In genomic region chr6:30100585-30101422, GRCh38 we compare ENCODE assay signal across 8 cellular contexts. TPM values are rescaled to one million over a fixed set of nuclear protein-coding genes. Genes with fewer than 3 reads are reported as not detected.
DNase-seq lines count a peak whose midpoint lies in the region; ATAC-seq, FAIRE-seq and TF ChIP-seq lines count a peak whose summit lies in the region.
"Had no signal": no experiment of that assay in that cellular context is flagged by ENCODE, and none has a peak within 500 bp of the region (broad histone marks: within the 10 kb centered on the region; RNA-seq: fewer than 3 reads in every experiment).

No MANE protein-coding gene starts in this region.

- H4K20me1 ChIP-seq in GM23338 (replicated peaks; ENCODE audit: insufficient read depth) = no peaks in the 10 kb centered on the region
- H4K20me1 ChIP-seq in H1 (replicated peaks in 1 of 2; ENCODE audit: control insufficient read depth in 1 of 2, insufficient read depth in 2 of 2, low read length in 2 of 2) = no peaks in the 10 kb centered on the region

- H4K91ac ChIP-seq in H1 (replicated peaks; ENCODE audit: insufficient read length, low read length) = no peak overlapping the region

- no peaks in the 10 kb centered on the region for H3K9me2 ChIP-seq in GM23338 (ENCODE audit: insufficient read depth)

- peak overlapping the region; percentile 99 for H2AFZ ChIP-seq in GM23338
- peak overlapping the region; percentile 55; the same call in 1 of the 2 replicates for H2AFZ ChIP-seq in H1 (ENCODE audit: low read length)

- H2BK120ac ChIP-seq in H1 (replicated peaks; ENCODE audit: low read depth, low read length) = no peak overlapping the region

- H3K23ac ChIP-seq in H1 (ENCODE audit: insufficient read length) = no peak overlapping the region

- WGBS in H1 (ENCODE audit: extremely low coverage in 1 of 2, insufficient coverage in 1 of 2, insufficient read length in 1 of 2, insufficient replicate concordance in 2 of 2, low coverage in 1 of 2, low lambda C conversion rate in 2 of 2, missing lambda C conversion rate in 1 of 2), 2 experiments = 4% methylated on average over 42 of the region's 46 CpGs; no CpG with 5 or more reads in 1 of the 2 experiments

- no peak overlapping the region for H3K4ac ChIP-seq in H1 (replicated peaks; ENCODE audit: insufficient read length, low read depth, low read length)

- no peak overlapping the region for H4K5ac ChIP-seq in H1 (ENCODE audit: insufficient read length, low read depth, low read length)

- POLR2A ChIA-PET in H1 (lab: Charles Lee; ENCODE audit: partially characterized antibody) = interaction anchor here (0.6 to 1.6 kb wide), 4 partner anchors 8 to 1061 kb away, joined by 3 to 9 read pairs (median 4); partner anchors contain the start of gene POLR1H
- POLR2A ChIA-PET in naive thymus-derived CD4-positive, alpha-beta T cell (lab: Charles Lee) = interaction anchor here (1.7 to 5.9 kb wide), 2 partner anchors 34 to 40 kb away, joined by 15 to 36 read pairs; partner anchors contain the start of genes POLR1H and PPP1R11

- H3K27ac Mint-ChIP-seq in GM23338 = no peak overlapping the region
- peak overlapping the region in 8 of 9 donors; percentile 36 to 85 (median 74) for H3K27ac Mint-ChIP-seq in naive thymus-derived CD4-positive, alpha-beta T cell

- no peak for TF ChIP-seq POLR2A in H1 (IDR thresholded peaks at IDR 0.05; ENCODE audit: control extremely low read depth in 1 of 2, low read depth in 2 of 2, low read length in 2 of 2)

- no peaks in the 10 kb centered on the region; the same call in 2 of the 3 replicates for H3K9me3 Mint-ChIP-seq in GM23338
- peaks cover 0 to 1% (median 0%) of the 10 kb centered on the region in 11 donors for H3K9me3 Mint-ChIP-seq in naive thymus-derived CD4-positive, alpha-beta T cell

- peaks cover 28% of the 10 kb centered on the region for H3K4me1 ChIP-seq in GM23338 (ENCODE audit: insufficient read depth)
- H3K4me1 ChIP-seq in H1 (replicated peaks in 1 of 4; ENCODE audit: control insufficient read depth in 3 of 4, insufficient read depth in 4 of 4, low read length in 3 of 4) = peaks cover 3 to 15% (median 9%) of the 10 kb centered on the region in 4 experiments; a peak in 6 of 7 replicates
- H3K4me1 ChIP-seq in naive thymus-derived CD4-positive, alpha-beta T cell (ENCODE audit: control insufficient read depth in 2 of 2, insufficient read depth in 2 of 2, low read length in 2 of 2) = peaks cover 24 to 41% of the 10 kb centered on the region in 2 donors

- no peak overlapping the region; the same call in 1 of the 2 replicates for H2BK12ac ChIP-seq in H1 (ENCODE audit: low read depth, low read length)

- H3K27me3 Mint-ChIP-seq in GM23338 (ENCODE audit: insufficient read depth, low read depth, poor library complexity) = peaks cover 70% of the 10 kb centered on the region
- peaks cover 9 to 76% (median 25%) of the 10 kb centered on the region in 5 donors for H3K27me3 Mint-ChIP-seq in naive thymus-derived CD4-positive, alpha-beta T cell

- H3K4me1 Mint-ChIP-seq in GM23338 = peaks cover 34% of the 10 kb centered on the region
- peaks cover 43 to 65% (median 58%) of the 10 kb centered on the region in 7 donors for H3K4me1 Mint-ChIP-seq in naive thymus-derived CD4-positive, alpha-beta T cell

- peak overlapping the region; percentile 93 for H3K4me2 ChIP-seq in GM23338
- peak overlapping the region; percentile 69 to 79 for H3K4me2 ChIP-seq in H1 (ENCODE audit: insufficient read depth in 1 of 2, low read depth in 2 of 2, low read length in 2 of 2)

- H3K4me3 ChIP-seq in GM23338 (peak overlapping the region; percentile 78), H1 (ENCODE audit: extremely low read depth in 1 of 4, insufficient read depth in 2 of 4, low read depth in 3 of 4, low read length in 4 of 4) (peak overlapping the region; percentile 36 to 65 (median 44))
- peak overlapping the region; percentile 51 for H3K4me3 ChIP-seq in naive thymus-derived CD4-positive, alpha-beta T cell (ENCODE audit: low read length)

- no peaks in the 10 kb centered on the region; the same call in 2 of the 3 replicates for H3K36me3 Mint-ChIP-seq in GM23338 (ENCODE audit: low read depth)
- H3K36me3 Mint-ChIP-seq in naive thymus-derived CD4-positive, alpha-beta T cell = no peaks in the 10 kb centered on the region

- no peak for FAIRE-seq in H1 (lab: Jason Lieb, UNC)
- FAIRE-seq: TTC549 had no signal

- no peaks in the 10 kb centered on the region for H3K36me3 ChIP-seq in GM23338 (ENCODE audit: insufficient read depth)
- no peaks in the 10 kb centered on the region for H3K36me3 ChIP-seq in H1 (ENCODE audit: control insufficient read depth in 2 of 4, insufficient read depth in 4 of 4, low read length in 3 of 4)
- H3K36me3 ChIP-seq in naive thymus-derived CD4-positive, alpha-beta T cell (ENCODE audit: control insufficient read depth in 2 of 3, insufficient read depth in 3 of 3, low read length in 3 of 3) = no peaks in the 10 kb centered on the region

- CTCF ChIA-PET in H1 (lab: Charles Lee; ENCODE audit: partially characterized antibody) = interaction anchor here (1.0 to 2.9 kb wide), 8 partner anchors 12 to 87 kb away, joined by 3 to 22 read pairs (median 9); partner anchors contain the start of gene RNF39
- CTCF ChIA-PET in naive thymus-derived CD4-positive, alpha-beta T cell (lab: Charles Lee) = interaction anchor here (1.4 to 6.7 kb wide), 2 partner anchors 13 to 32 kb away, joined by 5 to 170 read pairs; partner anchors contain the start of gene TRIM40

- no peak overlapping the region for H2BK20ac ChIP-seq in H1 (ENCODE audit: low read length)

- H3K9ac ChIP-seq in H1 (replicated peaks in 1 of 4; ENCODE audit: extremely low read depth in 1 of 4, low read depth in 3 of 4, low read length in 3 of 4) = no peak overlapping the region; a peak in 1 of 7 replicates

- TF ChIP-seq RAD21 in H1 (IDR thresholded peaks at IDR 0.05 in 1 of 2, conservative IDR thresholded peaks at IDR 0.05 in 1 of 2; ENCODE audit: low read depth in 2 of 2, low read length in 2 of 2) = no peak

- H3F3A ChIP-seq in GM23338 (replicated peaks; ENCODE audit: low read depth) = peaks cover 5% of the 10 kb centered on the region; the same call in 1 of the 2 replicates

- H3K23me2 ChIP-seq in H1 (ENCODE audit: low read depth, low read length) = peaks cover 10% of the 10 kb centered on the region

- ATAC-seq in GM23338 (peak; percentile 25), GM21576 (IDR thresholded peaks at IDR 0.05; ENCODE audit: unreplicated experiment) (no peak)
- no peak for ATAC-seq in naive thymus-derived CD4-positive, alpha-beta T cell

- H3K79me2 ChIP-seq in GM23338 (replicated peaks; ENCODE audit: insufficient read depth) (no peaks in the 10 kb centered on the region), H1 (ENCODE audit: control insufficient read depth in 1 of 2, insufficient read depth in 2 of 2, low read length in 2 of 2) (no peaks in the 10 kb centered on the region)

- DNase-seq in GM23338 (ENCODE audit: low spot score) (peak; percentile 77), SW480 (ENCODE audit: low spot score) (peak; percentile 74), H1 (ENCODE audit: low read depth in 1 of 2, low spot score in 2 of 2) (peak in 1 of 2 experiments; percentile 73), NCI-H1048 (lab: John Stamatoyannopoulos, UW) (no peak), GF-D8 (lab: John Stamatoyannopoulos, UW) (no peak)
- peak in 6 of 9 donors; percentile 6 to 33 (median 14) for DNase-seq in naive thymus-derived CD4-positive, alpha-beta T cell

- H3K27me3 ChIP-seq in GM23338 (ENCODE audit: insufficient read depth) (peaks cover 99% of the 10 kb centered on the region), H1 (replicated peaks in 1 of 4; ENCODE audit: control insufficient read depth in 3 of 4, extremely low read depth in 1 of 4, insufficient read depth in 3 of 4, low read length in 3 of 4) (peaks cover 32 to 71% (median 64%) of the 10 kb centered on the region in 4 experiments)
- H3K27me3 ChIP-seq in naive thymus-derived CD4-positive, alpha-beta T cell (ENCODE audit: control insufficient read depth in 2 of 2, insufficient read depth in 2 of 2, low read length in 2 of 2) = peaks cover 5 to 10% of the 10 kb centered on the region in 2 donors

- no peak overlapping the region for H2BK5ac ChIP-seq in H1 (ENCODE audit: low read depth, low read length)

- peak overlapping the region; percentile 81 for H3K4me3 Mint-ChIP-seq in GM23338
- peak overlapping the region; percentile 75 to 94 (median 87) for H3K4me3 Mint-ChIP-seq in naive thymus-derived CD4-positive, alpha-beta T cell

- H3K9me3 ChIP-seq in H1 (ENCODE audit: insufficient read depth in 2 of 2, low read depth in 1 of 2, low read length in 1 of 2) = no peaks in the 10 kb centered on the region
- H3K9me3 ChIP-seq in naive thymus-derived CD4-positive, alpha-beta T cell (ENCODE audit: control insufficient read depth in 2 of 3, low read length in 3 of 3) = no peaks in the 10 kb centered on the region

- no peak for TF ChIP-seq EP300 in H1 (IDR thresholded peaks at IDR 0.05; ENCODE audit: borderline replicate concordance in 1 of 2, low read depth in 2 of 2, low read length in 2 of 2)

- no peak overlapping the region for H3K27ac ChIP-seq in GM23338 (ENCODE audit: low read depth)
- no peak overlapping the region for H3K27ac ChIP-seq in H1 (ENCODE audit: low read depth, low read length)
- H3K27ac ChIP-seq in naive thymus-derived CD4-positive, alpha-beta T cell (ENCODE audit: low read depth, low read length) = no peak overlapping the region

- no peak overlapping the region for H3K14ac ChIP-seq in H1 (ENCODE audit: insufficient read length)

- H3K56ac ChIP-seq in H1 (replicated peaks; ENCODE audit: insufficient read length, low read depth, low read length) = no peak overlapping the region

- H3K18ac ChIP-seq in H1 (ENCODE audit: extremely low read depth, low read length) = peak overlapping the region; percentile 15; the same call in 1 of the 2 replicates

- TF ChIP-seq CTCF in GM23338 (conservative IDR thresholded peaks at IDR 0.05; ENCODE audit: low read depth in 2 of 2) = no peak
- no peak for TF ChIP-seq CTCF in H1 (IDR thresholded peaks at IDR 0.05; ENCODE audit: control extremely low read depth in 1 of 3, insufficient read depth in 1 of 3, low read depth in 1 of 3, low read length in 3 of 3)

- no peaks in the 10 kb centered on the region for H3K79me1 ChIP-seq in H1 (ENCODE audit: low read depth, low read length)

- intact Hi-C loops in naive thymus-derived CD4-positive, alpha-beta T cell (cut with micrococcal nuclease) = loop anchor here (5.0 kb wide), 2 partner anchors 111 to 226 kb away; partner anchors contain the start of genes TRIM26 (in 1 of the 2) and TRIM39 (in 1 of the 2)

- H4K8ac ChIP-seq in H1 (ENCODE audit: extremely low read depth, insufficient read depth, low read length) = no peak overlapping the region; the same call in 1 of the 2 replicates

- H2BK15ac ChIP-seq in H1 (ENCODE audit: low read length) = no peak overlapping the region

- H2AK5ac ChIP-seq in H1 (ENCODE audit: low read depth, low read length) = no peak overlapping the region

RNA-seq across cellular contexts. Expression of gene TRIM31, which starts 12.1 kb away (rescaled TPM):
- not detected in 2 replicates for total RNA-seq in GM23338 (2014; rRNA removed; shearing (Covaris generic))
- 0.10 and 0.26 TPM in 2 replicates for polyA plus RNA-seq in GM23338 (2016; fragmentation: Nextera tagmentation; extraction: Ambion mirVana)
- total RNA-seq in H1 (2021; fragmentation: NEBNext Ultra II Directional; extraction: Animal tissue kit (Norgen Biotek cat#: 25700)) = not detected in 2 replicates
- polyA plus RNA-seq in H1 (2011; rRNA removed) = 0.08 TPM in 1 of 2 replicates, not detected in the other
- polyA plus RNA-seq in H1 (2011; cell fraction: cytosol; rRNA removed) = 0.06 TPM
- not detected for polyA plus RNA-seq in H1 (2011; cell fraction: nucleus; rRNA removed)
- polyA plus RNA-seq in H1 (2012, experiment 1 of 2) = 0.19 to 0.31 TPM in 2 of 4 replicates, not detected in the others
- not detected for polyA plus RNA-seq in H1 (2012, experiment 2 of 2)
- not detected for polyA plus RNA-seq in H1 (2013, experiment 1 of 2)
- 0.06 TPM for polyA plus RNA-seq in H1 (2013, experiment 2 of 2)
- not detected in 2 replicates for polyA minus RNA-seq in H1 (2011; rRNA and poly(A)+ RNA removed)
- polyA minus RNA-seq in H1 (2011; cell fraction: cytosol; rRNA and poly(A)+ RNA removed) = not detected
- polyA minus RNA-seq in H1 (2011; cell fraction: nucleus; rRNA and poly(A)+ RNA removed) = not detected
- total RNA-seq in naive thymus-derived CD4-positive, alpha-beta T cell = under 1 TPM in 2 of 5 experiments, not detected in 3; 0.32 TPM
- polyA plus RNA-seq in naive thymus-derived CD4-positive, alpha-beta T cell = under 1 TPM in 1 of 2 donors, not detected in 1; 0.59 TPM

RNA-seq across cellular contexts. Expression of gene RNF39, which starts 25.2 kb away (rescaled TPM):
- 0.85 and 0.94 TPM in 2 replicates for total RNA-seq in GM23338 (2014; rRNA removed; shearing (Covaris generic))
- polyA plus RNA-seq in GM23338 (2016; fragmentation: Nextera tagmentation; extraction: Ambion mirVana) (0.50 and 1.1 TPM in 2 replicates), H1 (2011; rRNA removed) (2.3 TPM in 2 replicates)
- 1.4 and 1.7 TPM in 2 replicates for total RNA-seq in H1 (2021; fragmentation: NEBNext Ultra II Directional; extraction: Animal tissue kit (Norgen Biotek cat#: 25700))
- 1.6 TPM for polyA plus RNA-seq in H1 (2011; cell fraction: cytosol; rRNA removed)
- 1.5 TPM for polyA plus RNA-seq in H1 (2011; cell fraction: nucleus; rRNA removed)
- polyA plus RNA-seq in H1 (2012, experiment 1 of 2) = 1.2 to 1.6 TPM (median 1.5 TPM) in 4 replicates
- 1.4 TPM for polyA plus RNA-seq in H1 (2012, experiment 2 of 2)
- polyA plus RNA-seq in H1 (2013, experiment 1 of 2) = 0.83 TPM
- 1.2 TPM for polyA plus RNA-seq in H1 (2013, experiment 2 of 2)
- 0.39 and 0.54 TPM in 2 replicates for polyA minus RNA-seq in H1 (2011; rRNA and poly(A)+ RNA removed)
- polyA minus RNA-seq in H1 (2011; cell fraction: cytosol; rRNA and poly(A)+ RNA removed) = 0.51 TPM
- 0.40 TPM for polyA minus RNA-seq in H1 (2011; cell fraction: nucleus; rRNA and poly(A)+ RNA removed)
- not detected for total RNA-seq in naive thymus-derived CD4-positive, alpha-beta T cell
- polyA plus RNA-seq in naive thymus-derived CD4-positive, alpha-beta T cell = under 1 TPM in 1 of 2 donors, not detected in 1; 0.33 TPM

RNA-seq across cellular contexts. Expression of gene PPP1R11, which starts 33.8 kb away (rescaled TPM):
- 19.2 and 19.6 TPM in 2 replicates for total RNA-seq in GM23338 (2014; rRNA removed; shearing (Covaris generic))
- 26.6 and 27.3 TPM in 2 replicates for polyA plus RNA-seq in GM23338 (2016; fragmentation: Nextera tagmentation; extraction: Ambion mirVana)
- 26.1 and 26.3 TPM in 2 replicates for total RNA-seq in H1 (2021; fragmentation: NEBNext Ultra II Directional; extraction: Animal tissue kit (Norgen Biotek cat#: 25700))
- 28.0 and 32.8 TPM in 2 replicates for polyA plus RNA-seq in H1 (2011; rRNA removed)
- polyA plus RNA-seq in H1 (2011; cell fraction: cytosol; rRNA removed) = 23.2 TPM
- 14.0 TPM for polyA plus RNA-seq in H1 (2011; cell fraction: nucleus; rRNA removed)
- polyA plus RNA-seq in H1 (2012, experiment 1 of 2) = 24.7 to 28.8 TPM (median 26.1 TPM) in 4 replicates
- polyA plus RNA-seq in H1 (2012, experiment 2 of 2) = 37.7 TPM
- polyA plus RNA-seq in H1 (2013, experiment 1 of 2) = 29.4 TPM
- polyA plus RNA-seq in H1 (2013, experiment 2 of 2) = 29.7 TPM
- polyA minus RNA-seq in H1 (2011; rRNA and poly(A)+ RNA removed) = 18.2 and 18.6 TPM in 2 replicates
- 10.5 TPM for polyA minus RNA-seq in H1 (2011; cell fraction: cytosol; rRNA and poly(A)+ RNA removed)
- polyA minus RNA-seq in H1 (2011; cell fraction: nucleus; rRNA and poly(A)+ RNA removed) = 9.8 TPM
- 10 to 100 TPM; 49.4 to 67.1 (median 62.7) TPM for total RNA-seq in naive thymus-derived CD4-positive, alpha-beta T cell
- 100 to 1,000 TPM; 112 to 113 TPM for polyA plus RNA-seq in naive thymus-derived CD4-positive, alpha-beta T cell

RNA-seq across cellular contexts. Expression of gene TRIM40, which starts 35.1 kb away (rescaled TPM):
- not detected in 2 replicates for total RNA-seq in GM23338 (2014; rRNA removed; shearing (Covaris generic))
- not detected in 2 replicates for polyA plus RNA-seq in GM23338 (2016; fragmentation: Nextera tagmentation; extraction: Ambion mirVana)
- total RNA-seq in H1 (2021; fragmentation: NEBNext Ultra II Directional; extraction: Animal tissue kit (Norgen Biotek cat#: 25700)) = not detected in 2 replicates
- polyA plus RNA-seq in H1 (2011; rRNA removed) = not detected in 2 replicates
- not detected for polyA plus RNA-seq in H1 (2011; cell fraction: cytosol; rRNA removed)
- polyA plus RNA-seq in H1 (2011; cell fraction: nucleus; rRNA removed) = not detected
- not detected in 4 replicates for polyA plus RNA-seq in H1 (2012, experiment 1 of 2)
- polyA plus RNA-seq in H1 (2012, experiment 2 of 2) = not detected
- polyA plus RNA-seq in H1 (2013, experiment 1 of 2) = not detected
- not detected for polyA plus RNA-seq in H1 (2013, experiment 2 of 2)
- not detected in 2 replicates for polyA minus RNA-seq in H1 (2011; rRNA and poly(A)+ RNA removed)
- not detected for polyA minus RNA-seq in H1 (2011; cell fraction: cytosol; rRNA and poly(A)+ RNA removed)
- not detected for polyA minus RNA-seq in H1 (2011; cell fraction: nucleus; rRNA and poly(A)+ RNA removed)
- not detected for total RNA-seq in naive thymus-derived CD4-positive, alpha-beta T cell
- not detected for polyA plus RNA-seq in naive thymus-derived CD4-positive, alpha-beta T cell

RNA-seq across cellular contexts. Expression of gene POLR1H, which starts 39.7 kb away (rescaled TPM):
- total RNA-seq in GM23338 (2014; rRNA removed; shearing (Covaris generic)) = 28.1 and 30.1 TPM in 2 replicates
- polyA plus RNA-seq in GM23338 (2016; fragmentation: Nextera tagmentation; extraction: Ambion mirVana) (89.4 and 93.6 TPM in 2 replicates), H1 (2011; rRNA removed) (79.0 and 82.2 TPM in 2 replicates)
- 31.5 and 35.7 TPM in 2 replicates for total RNA-seq in H1 (2021; fragmentation: NEBNext Ultra II Directional; extraction: Animal tissue kit (Norgen Biotek cat#: 25700))
- polyA plus RNA-seq in H1 (2011; cell fraction: cytosol; rRNA removed) = 54.6 TPM
- 44.8 TPM for polyA plus RNA-seq in H1 (2011; cell fraction: nucleus; rRNA removed)
- 33.6 to 54.9 TPM (median 49.3 TPM) in 4 replicates for polyA plus RNA-seq in H1 (2012, experiment 1 of 2)
- polyA plus RNA-seq in H1 (2012, experiment 2 of 2) = 71.1 TPM
- polyA plus RNA-seq in H1 (2013, experiment 1 of 2) = 53.3 TPM
- polyA plus RNA-seq in H1 (2013, experiment 2 of 2) = 57.4 TPM
- polyA minus RNA-seq in H1 (2011; rRNA and poly(A)+ RNA removed) = 12.6 and 18.4 TPM in 2 replicates
- polyA minus RNA-seq in H1 (2011; cell fraction: cytosol; rRNA and poly(A)+ RNA removed) = 7.1 TPM
- polyA minus RNA-seq in H1 (2011; cell fraction: nucleus; rRNA and poly(A)+ RNA removed) = 13.1 TPM
- 10 to 100 TPM; 27.3 to 66.8 (median 45.0) TPM for total RNA-seq in naive thymus-derived CD4-positive, alpha-beta T cell
- 100 to 1,000 TPM in 1 of 2 donors, 10 to 100 TPM in 1; 89.2 to 128 TPM for polyA plus RNA-seq in naive thymus-derived CD4-positive, alpha-beta T cell

Comparison
In these comparisons a context has a peak if more than half of its experiments do, and no peak if none do; other contexts are left out.
1. DNase-seq: peak in GM23338 (single experiment), SW480 (single experiment) and naive thymus-derived CD4-positive, alpha-beta T cell (6 of 9); none in NCI-H1048 (single experiment) and GF-D8 (single experiment).
2. Peak in every context shown above with its lines, with median percentiles within 50 percentile points of each other: H3K4me3 ChIP-seq.